8 cellular contexts compared by ENCODE assay signal in the genomic region with DNA sequence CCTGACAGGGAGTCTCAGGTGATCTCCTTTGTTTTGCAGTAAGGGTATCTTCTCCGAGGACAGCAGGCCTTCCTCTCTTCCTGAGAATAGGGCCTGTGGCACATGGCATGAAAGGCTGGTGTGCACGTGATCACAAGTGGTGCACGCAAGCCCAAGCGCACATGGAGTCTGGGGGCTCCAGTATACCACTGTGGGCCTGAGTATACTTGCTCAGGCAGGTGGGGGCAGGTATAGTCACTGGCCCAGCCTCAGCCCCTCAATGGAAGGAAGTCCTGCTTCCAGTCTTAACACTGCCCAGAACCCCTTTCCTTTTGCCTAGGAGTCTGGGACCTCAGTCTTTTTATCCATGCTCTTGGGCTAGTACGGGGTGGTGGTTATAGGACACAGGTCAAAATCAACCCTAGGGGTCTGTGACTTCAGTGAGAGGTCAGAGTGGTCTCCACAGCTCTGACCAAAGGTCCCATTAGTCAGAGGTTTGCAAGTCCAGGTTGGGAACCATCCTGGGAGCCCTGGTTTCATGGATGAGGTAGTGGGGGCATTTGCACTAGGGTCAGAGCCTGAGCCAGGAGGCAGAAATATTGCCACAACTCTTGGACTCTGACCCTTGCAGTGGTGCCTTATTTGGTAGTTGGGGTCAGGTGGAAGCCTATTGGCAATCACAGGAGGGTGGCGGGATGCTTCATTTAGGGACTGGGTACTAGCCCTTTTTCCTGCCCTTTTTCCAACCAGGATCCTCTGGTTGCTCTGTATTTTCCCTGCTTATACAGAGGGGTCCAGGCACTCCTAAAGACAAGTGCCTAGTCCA. TPM values are rescaled to one million over a fixed set of nuclear protein-coding genes. Genes with fewer than 3 reads are reported as not detected.
DNase-seq lines count a peak whose midpoint lies in the region; ATAC-seq and TF ChIP-seq lines count a peak whose summit lies in the region.

No MANE protein-coding gene starts in this region.

- POLR2A ChIA-PET in A673 (lab: Charles Lee; ENCODE audit: low non-redundant PET) = no interaction called here

- H3K27ac ChIP-seq in A673 (ENCODE audit: low read depth, low read length, poor library complexity, severe bottlenecking) = no peak overlapping the region
- no peak overlapping the region for H3K27ac ChIP-seq in HUES64 (ENCODE audit: low read depth, low read length)
- H3K27ac ChIP-seq in muscle layer of colon (ENCODE audit: low read depth, low read length) = peak overlapping the region; percentile 89

- peak overlapping the region; percentile 89 for H3K4me3 Mint-ChIP-seq in central memory CD8-positive, alpha-beta T cell

- no peak overlapping the region for H3K27ac Mint-ChIP-seq in central memory CD8-positive, alpha-beta T cell (ENCODE audit: low read depth)

- no peaks in the 10 kb centered on the region for H3K9me3 Mint-ChIP-seq in central memory CD8-positive, alpha-beta T cell

- H3K4me1 Mint-ChIP-seq in central memory CD8-positive, alpha-beta T cell = peaks cover 36% of the 10 kb centered on the region

- BruUV-seq in A673 (replicated peaks; lab: Mats Ljungman, UMichigan) = no TSS peak

- WGBS in HUES64 = 87% methylated on average over 6 of the region's 6 CpGs

- H3K27me3 Mint-ChIP-seq in central memory CD8-positive, alpha-beta T cell = no peaks in the 10 kb centered on the region

- TF ChIP-seq CTCF in A673 (conservative IDR thresholded peaks at IDR 0.05; ENCODE audit: low read depth, low read length) = no peak

- DNase-seq in A673 (ENCODE audit: low spot score) (no peak), SHP77 treated with DMSO at 0.1 percent for 48 hours (lab: John Stamatoyannopoulos, UW) (no peak), NCI-H2107 (lab: John Stamatoyannopoulos, UW) (no peak)
- no peak for DNase-seq in central memory CD8-positive, alpha-beta T cell (ENCODE audit: low spot score in 2 of 2)

- H3K27me3 ChIP-seq in A673 (replicated peaks; ENCODE audit: insufficient read depth, low read depth, low read length, poor library complexity) (no peaks in the 10 kb centered on the region), HUES64 (ENCODE audit: insufficient read depth, low read length) (peaks cover 11% of the 10 kb centered on the region), muscle layer of colon (ENCODE audit: control insufficient read depth in 1 of 2, insufficient read depth in 2 of 2, low read length in 2 of 2) (no peaks in the 10 kb centered on the region)

- intact Hi-C loops in A673 (cut with micrococcal nuclease; ENCODE audit: unreplicated experiment) = no loop called here

- H3K9me3 ChIP-seq in A673 (ENCODE audit: low read depth, low read length, poor library complexity, severe bottlenecking) = no peaks in the 10 kb centered on the region
- 0 out of 2 replicates have a peak, but pooled peaks cover 3% of the 10 kb centered on the region for H3K9me3 ChIP-seq in HUES64 (ENCODE audit: insufficient read depth, low read depth, low read length)
- H3K9me3 ChIP-seq in muscle layer of colon (ENCODE audit: low read length) = no peaks in the 10 kb centered on the region

- no peaks in the 10 kb centered on the region for H3K4me1 ChIP-seq in A673 (ENCODE audit: insufficient read depth, low read length, poor library complexity, severe bottlenecking)
- peaks cover 10% of the 10 kb centered on the region for H3K4me1 ChIP-seq in HUES64 (ENCODE audit: insufficient read depth, low read length)
- peaks cover 27% of the 10 kb centered on the region for H3K4me1 ChIP-seq in muscle layer of colon (ENCODE audit: insufficient read depth, low read length)

- CTCF ChIA-PET in A673 (lab: Charles Lee) = no interaction called here

- no peaks in the 10 kb centered on the region for H3K36me3 ChIP-seq in A673 (ENCODE audit: insufficient read depth, low read length, poor library complexity, severe bottlenecking)
- H3K36me3 ChIP-seq in HUES64 (ENCODE audit: insufficient read depth, low read length) = peaks cover 25% of the 10 kb centered on the region
- peaks cover 14% of the 10 kb centered on the region for H3K36me3 ChIP-seq in muscle layer of colon (ENCODE audit: insufficient read depth, low read length)

- H3K36me3 Mint-ChIP-seq in central memory CD8-positive, alpha-beta T cell (ENCODE audit: insufficient read depth) = peaks cover 18% of the 10 kb centered on the region

- H3K4me3 ChIP-seq in A673 (ENCODE audit: low read depth, low read length, poor library complexity, severe bottlenecking) (peak overlapping the region; percentile 69), HUES64 (ENCODE audit: low read length) (peak overlapping the region; percentile 99), muscle layer of colon (ENCODE audit: low read depth in 1 of 2, low read length in 2 of 2) (peak overlapping the region; percentile 78 to 92)

- H3K9ac ChIP-seq in HUES64 (ENCODE audit: low read depth, low read length) = 0 out of 2 replicates have a peak overlapping the region, but pooled peaks have one; percentile 35
- no peak overlapping the region for H3K9ac ChIP-seq in muscle layer of colon (ENCODE audit: low read length)

- ATAC-seq in central memory CD8-positive, alpha-beta T cell (replicated peaks; ENCODE audit: extremely low read depth, poor library complexity, severe bottlenecking) = no peak
- ATAC-seq in HG02885 (IDR thresholded peaks at IDR 0.05; ENCODE audit: poor library complexity, unreplicated experiment) (no peak), GM19463 (IDR thresholded peaks at IDR 0.05; ENCODE audit: unreplicated experiment) (no peak)

RNA-seq across cellular contexts. Expression of a gene that starts 0.8 kb away (rescaled TPM):
- total RNA-seq in A673 (2021) = 10.4 and 10.6 TPM in 2 replicates
- polyA plus RNA-seq in HUES64 (2013, experiment 1 of 2) = 27.0 TPM
- polyA plus RNA-seq in HUES64 (2013, experiment 2 of 2) = 29.1 TPM

RNA-seq across cellular contexts. Expression of a gene that starts 4.4 kb away (rescaled TPM):
- 5.1 and 6.9 TPM in 2 replicates for total RNA-seq in A673 (2021)
- polyA plus RNA-seq in HUES64 (2013, experiment 1 of 2) = 15.1 TPM
- polyA plus RNA-seq in HUES64 (2013, experiment 2 of 2) = 18.4 TPM

RNA-seq across cellular contexts. Expression of a gene that starts 34.1 kb away (rescaled TPM):
- total RNA-seq in A673 (2021) = 45.9 and 57.3 TPM in 2 replicates
- 48.8 TPM for polyA plus RNA-seq in HUES64 (2013, experiment 1 of 2)
- 46.6 TPM for polyA plus RNA-seq in HUES64 (2013, experiment 2 of 2)

RNA-seq across cellular contexts. Expression of a gene that starts 46.3 kb away (rescaled TPM):
- total RNA-seq in A673 (2021) = 37.5 and 44.9 TPM in 2 replicates
- 29.4 TPM for polyA plus RNA-seq in HUES64 (2013, experiment 1 of 2)
- 26.6 TPM for polyA plus RNA-seq in HUES64 (2013, experiment 2 of 2)
